Comparison of ENCODE assay signal across 9 cellular contexts in the genomic region with DNA sequence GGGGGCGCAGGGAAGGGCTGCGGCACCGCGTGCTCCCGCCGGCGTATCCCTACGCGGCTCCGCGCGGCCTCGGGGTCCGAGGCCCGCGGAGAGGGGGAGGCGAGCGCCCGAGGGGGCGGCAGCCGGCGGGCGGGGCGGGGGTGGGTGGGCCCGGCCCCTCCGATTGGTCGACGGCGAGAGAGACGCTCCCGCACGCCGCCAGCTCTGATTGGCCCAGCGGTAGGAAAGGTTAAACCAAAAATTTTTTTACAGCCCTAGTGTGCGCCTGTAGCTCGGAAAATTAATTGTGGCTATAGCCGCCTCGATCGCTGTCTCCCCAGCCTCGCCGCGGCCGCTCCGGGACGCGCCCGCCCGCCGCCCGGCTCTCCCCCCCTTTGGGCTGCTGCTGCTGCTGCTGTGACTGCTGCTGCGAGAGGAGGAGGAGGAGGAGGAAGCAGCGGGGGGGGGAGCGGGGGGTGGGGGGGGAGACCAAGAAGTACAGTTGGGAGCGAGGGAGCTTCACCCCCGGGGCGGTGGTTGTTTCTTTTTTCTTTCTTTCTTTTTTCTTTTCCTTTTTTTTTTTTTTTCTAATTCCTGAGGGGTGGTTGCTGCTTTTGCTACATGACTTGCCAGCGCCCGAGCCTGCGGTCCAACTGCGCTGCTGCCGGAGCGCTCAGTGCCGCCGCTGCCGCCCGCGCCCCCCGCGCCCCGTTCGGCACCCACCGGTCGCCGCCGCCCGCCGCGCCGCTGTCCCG. TPM values are rescaled to one million over a fixed set of nuclear protein-coding genes. Genes with fewer than 3 reads are reported as not detected.
DNase-seq lines count a peak whose midpoint lies in the region; ATAC-seq and TF ChIP-seq lines count a peak whose summit lies in the region.
"Had no signal": no experiment of that assay in that cellular context is flagged by ENCODE, and none has a peak within 500 bp of the region (broad histone marks: within the 10 kb centered on the region; RNA-seq: fewer than 3 reads in every experiment).

A gene (plus strand): TSS at position 283 of the 734 bp plus-strand sequence. CDS start 493 bp downstream, outside the sequence.

- peaks cover 12 to 13% of the 10 kb centered on the region in 2 donors for H3K4me1 ChIP-seq in thoracic aorta (ENCODE audit: control insufficient read depth in 1 of 2, low read depth in 2 of 2)

- intact Hi-C loops in activated CD4-positive, alpha-beta memory T cell treated with anti-CD3 and anti-CD28 coated beads for 36 hours (cut with micrococcal nuclease): no loop called here

- peaks cover 9% of the 10 kb centered on the region for H3K27me3 ChIP-seq in thoracic aorta (replicated peaks; ENCODE audit: insufficient read depth)

- H3K4me3 ChIP-seq in thoracic aorta: peak within 1 kb of the TSS; percentile 70

- peaks cover 56% of the 10 kb centered on the region for H3K27me3 Mint-ChIP-seq in activated CD4-positive, alpha-beta memory T cell treated with anti-CD3 and anti-CD28 coated beads for 36 hours

- CTCF ChIA-PET in activated CD4-positive, alpha-beta memory T cell treated with anti-CD3 and anti-CD28 coated beads for 36 hours (lab: Charles Lee): no interaction called here

- POLR2A ChIA-PET in activated CD4-positive, alpha-beta memory T cell treated with anti-CD3 and anti-CD28 coated beads for 36 hours (lab: Charles Lee): no interaction called here

- TF ChIP-seq CTCF in thoracic aorta (IDR thresholded peaks at IDR 0.05): no peak

- peaks cover 8% of the 10 kb centered on the region for H3K4me1 Mint-ChIP-seq in activated CD4-positive, alpha-beta memory T cell treated with anti-CD3 and anti-CD28 coated beads for 36 hours (ENCODE audit: low read depth)

- H3K27ac Mint-ChIP-seq in activated CD4-positive, alpha-beta memory T cell treated with anti-CD3 and anti-CD28 coated beads for 36 hours: no peak within 1 kb of the TSS

- no peak for ATAC-seq in thoracic aorta (ENCODE audit: insufficient number of reproducible peaks, low FRiP score, low read depth)

- peaks cover 14% of the 10 kb centered on the region for H3K36me3 Mint-ChIP-seq in activated CD4-positive, alpha-beta memory T cell treated with anti-CD3 and anti-CD28 coated beads for 36 hours

- peaks cover 8% of the 10 kb centered on the region for H3K9me3 Mint-ChIP-seq in activated CD4-positive, alpha-beta memory T cell treated with anti-CD3 and anti-CD28 coated beads for 36 hours

- H3K36me3 ChIP-seq in thoracic aorta: no peaks in the 10 kb centered on the region

- DNase-seq in GM03348 (ENCODE audit: low spot score) (peak; percentile 53), HuH-7.5 (ENCODE audit: low spot score) (peak; percentile 93), iPS-NIHi11 (ENCODE audit: low spot score) (peak; percentile 86), thoracic aorta (ENCODE audit: low spot score) (no peak), HUDEP-2 (lab: John Stamatoyannopoulos, UW; ENCODE audit: unreplicated experiment in 76 of 76) (no peak), NCI-H146 (lab: John Stamatoyannopoulos, UW) (no peak), cortex of kidney (lab: John Stamatoyannopoulos, UW) (no peak)
- DNase-seq in activated CD4-positive, alpha-beta memory T cell treated with anti-CD3 and anti-CD28 coated beads for 36 hours: no peak

- no peaks in the 10 kb centered on the region for H3K9me3 ChIP-seq in thoracic aorta

- H3K4me3 Mint-ChIP-seq in activated CD4-positive, alpha-beta memory T cell treated with anti-CD3 and anti-CD28 coated beads for 36 hours: peak within 1 kb of the TSS; percentile 27

- no peak within 1 kb of the TSS for H3K27ac ChIP-seq in thoracic aorta

RNA-seq across cellular contexts. Expression of the gene that starts here (rescaled TPM):
- not detected for total RNA-seq in activated CD4-positive, alpha-beta memory T cell treated with anti-CD3 and anti-CD28 coated beads for 36 hours
- total RNA-seq in thoracic aorta: under 1 TPM in 1 of 2 donors, not detected in 1; 0.28 TPM
- total RNA-seq: myocyte had no signal

Comparison
In these comparisons a context has a peak if more than half of its experiments do, and no peak if none do; other contexts are left out.
1. DNase-seq: peak in GM03348 (single experiment), HuH-7.5 (single experiment) and iPS-NIHi11 (single experiment); none in activated CD4-positive, alpha-beta memory T cell treated with anti-CD3 and anti-CD28 coated beads for 36 hours (single experiment), thoracic aorta (single experiment), HUDEP-2 (0 of 76), NCI-H146 (single experiment) and cortex of kidney (single experiment).